32 cellular contexts compared by ENCODE assay signal in genomic region chr17:60401819-60402218, GRCh38. TPM values are rescaled to one million over a fixed set of nuclear protein-coding genes. Genes with fewer than 3 reads are reported as not detected.
"Had no signal": no experiment of that assay in that cellular context is flagged by ENCODE, and none has a peak within 500 bp of the region (broad histone marks: within the 10 kb centered on the region; RNA-seq: fewer than 3 reads in every experiment).

No MANE protein-coding gene starts in this region.

- H3K27me3 Mint-ChIP-seq: stimulated activated memory B cell treated with anti-CD40 and anti-IgM and Interleukin-4, amounts not matched to agents 10 μg/mL and 1 μg/mL and 100 μg/mL, for 72 hours; stimulated activated naive B cell treated with anti-CD40 and anti-IgM and Interleukin-4, amounts not matched to agents 10 μg/mL and 1 μg/mL and 100 μg/mL, for 72 hours; stimulated activated naive CD8-positive, alpha-beta T cell treated with anti-CD3 and anti-CD28 coated beads, Interleukin-15, Interleukin-2, amounts not matched to agents 100 ng/mL and 50 ng/mL, for 24 hours had no signal

- H3K4me1 ChIP-seq: stomach, suprapubic skin, testis, thyroid gland, tibial artery, tibial nerve, transverse colon, upper lobe of left lung, uterus, vagina had no signal

- H3K27ac ChIP-seq: stomach, suprapubic skin, testis, thoracic aorta, thyroid gland, tibial artery, tibial nerve, transverse colon, upper lobe of left lung, upper lobe of right lung, uterus, vagina had no signal

- H3K9me3 Mint-ChIP-seq: stimulated activated effector memory CD8-positive, alpha-beta T cell treated with anti-CD3 and anti-CD28 coated beads, Interleukin-12 subunit alpha, Interleukin-12 subunit beta, amount 100 ng/mL, for 72 hours; stimulated activated memory B cell treated with anti-CD40 and anti-IgM and Interleukin-4, amounts not matched to agents 10 μg/mL and 1 μg/mL and 100 μg/mL, for 72 hours; stimulated activated naive B cell treated with anti-CD40 and anti-IgM and Interleukin-4, amounts not matched to agents 10 μg/mL and 1 μg/mL and 100 μg/mL, for 72 hours; stimulated activated naive CD8-positive, alpha-beta T cell treated with anti-CD3 and anti-CD28 coated beads, Interleukin-15, amount 100 ng/mL, for 72 hours; stimulated activated naive CD8-positive, alpha-beta T cell treated with anti-CD3 and anti-CD28 coated beads, Interleukin-15, Interleukin-2, amounts not matched to agents 100 ng/mL and 50 ng/mL, for 24 hours; type B pancreatic cell had no signal

- H3K27me3 ChIP-seq: suprapubic skin, testis, thyroid gland, tibial artery, tibial nerve, transverse colon, upper lobe of left lung, upper lobe of right lung, uterus, vagina had no signal

- H3K27ac Mint-ChIP-seq: stimulated activated memory B cell treated with anti-CD40 and anti-IgM and Interleukin-4, amounts not matched to agents 10 μg/mL and 1 μg/mL and 100 μg/mL, for 72 hours; stimulated activated naive B cell treated with anti-CD40 and anti-IgM and Interleukin-4, amounts not matched to agents 10 μg/mL and 1 μg/mL and 100 μg/mL, for 72 hours; stimulated activated naive CD8-positive, alpha-beta T cell treated with anti-CD3 and anti-CD28 coated beads, Interleukin-15, amount 100 ng/mL, for 72 hours; stimulated activated naive CD8-positive, alpha-beta T cell treated with anti-CD3 and anti-CD28 coated beads, Interleukin-15, Interleukin-2, amounts not matched to agents 100 ng/mL and 50 ng/mL, for 24 hours; type B pancreatic cell had no signal

- H3K9me3 ChIP-seq: stomach, suprapubic skin, testis, thoracic aorta, thyroid gland, tibial artery, tibial nerve, transverse colon, upper lobe of left lung, upper lobe of right lung, uterus, vagina had no signal

- H3K36me3 ChIP-seq: stomach, suprapubic skin, thoracic aorta, thyroid gland, tibial artery, tibial nerve, transverse colon, upper lobe of left lung, upper lobe of right lung, uterus, vagina had no signal

- H3K4me3 ChIP-seq: stomach, suprapubic skin, testis, thoracic aorta, thyroid gland, tibial artery, tibial nerve, transverse colon, upper lobe of left lung, upper lobe of right lung, uterus, vagina had no signal

- H3K4me3 Mint-ChIP-seq: stimulated activated effector memory CD8-positive, alpha-beta T cell treated with anti-CD3 and anti-CD28 coated beads, Interleukin-12 subunit alpha, Interleukin-12 subunit beta, amount 100 ng/mL, for 72 hours; stimulated activated memory B cell treated with anti-CD40 and anti-IgM and Interleukin-4, amounts not matched to agents 10 μg/mL and 1 μg/mL and 100 μg/mL, for 72 hours; stimulated activated naive B cell treated with anti-CD40 and anti-IgM and Interleukin-4, amounts not matched to agents 10 μg/mL and 1 μg/mL and 100 μg/mL, for 72 hours; stimulated activated naive CD8-positive, alpha-beta T cell treated with anti-CD3 and anti-CD28 coated beads, Interleukin-15, amount 100 ng/mL, for 72 hours; stimulated activated naive CD8-positive, alpha-beta T cell treated with anti-CD3 and anti-CD28 coated beads, Interleukin-15, Interleukin-2, amounts not matched to agents 100 ng/mL and 50 ng/mL, for 24 hours; type B pancreatic cell had no signal

- H3K36me3 Mint-ChIP-seq: stimulated activated effector memory CD8-positive, alpha-beta T cell treated with anti-CD3 and anti-CD28 coated beads, Interleukin-12 subunit alpha, Interleukin-12 subunit beta, amount 100 ng/mL, for 72 hours; stimulated activated memory B cell treated with anti-CD40 and anti-IgM and Interleukin-4, amounts not matched to agents 10 μg/mL and 1 μg/mL and 100 μg/mL, for 72 hours; stimulated activated naive B cell treated with anti-CD40 and anti-IgM and Interleukin-4, amounts not matched to agents 10 μg/mL and 1 μg/mL and 100 μg/mL, for 72 hours; type B pancreatic cell had no signal

- ATAC-seq: stimulated activated effector memory CD8-positive, alpha-beta T cell treated with anti-CD3 and anti-CD28 coated beads, Interleukin-12 subunit alpha, Interleukin-12 subunit beta, amount 100 ng/mL, for 72 hours; stimulated activated memory B cell treated with anti-CD40 and anti-IgM and Interleukin-4, amounts not matched to agents 10 μg/mL and 1 μg/mL and 100 μg/mL, for 72 hours; stimulated activated naive B cell treated with anti-CD40 and anti-IgM and Interleukin-4, amounts not matched to agents 10 μg/mL and 1 μg/mL and 100 μg/mL, for 72 hours; stimulated activated naive CD8-positive, alpha-beta T cell treated with anti-CD3 and anti-CD28 coated beads, Interleukin-15, amount 100 ng/mL, for 72 hours; stimulated activated naive CD8-positive, alpha-beta T cell treated with anti-CD3 and anti-CD28 coated beads, Interleukin-15, Interleukin-2, amounts not matched to agents 100 U/mL and 50 U/mL, for 24 hours; upper lobe of right lung had no signal

- DNase-seq: stimulated activated CD4-positive, alpha-beta T cell treated with anti-CD3 and anti-CD28 coated beads, Interleukin-2, amount 100 ng/mL, for 48 hours; stimulated activated CD4-positive, alpha-beta T cell treated with anti-CD3 and anti-CD28 coated beads, Interleukin-4, amount 100 ng/mL, for 1 hour; stimulated activated CD4-positive, alpha-beta T cell treated with anti-CD3 and anti-CD28 coated beads, Interleukin-4, amount 100 ng/mL, for 24 hours; stimulated activated CD4-positive, alpha-beta T cell treated with anti-CD3 and anti-CD28 coated beads, Interleukin-4, amount 100 ng/mL, for 4 hours; stimulated activated CD8-positive, alpha-beta memory T cell treated with anti-CD3 and anti-CD28 coated beads, Interleukin-4, amount 100 ng/mL, for 48 hours; stimulated activated naive B cell treated with anti-CD40 and anti-IgM and Interleukin-4, amounts not matched to agents 10 μg/mL and 1 μg/mL and 100 μg/mL, for 72 hours; stimulated activated naive CD4-positive, alpha-beta T cell; stimulated activated naive CD4-positive, alpha-beta T cell treated with Interleukin-2 at 50 U/mL for 16 hours; stimulated activated naive CD8-positive, alpha-beta T cell treated with anti-CD3 and anti-CD28 coated beads, Interleukin-15, amount 100 ng/mL, for 72 hours; stimulated activated naive CD8-positive, alpha-beta T cell treated with anti-CD3 and anti-CD28 coated beads, Interleukin-15, Interleukin-2, amounts not matched to agents 100 U/mL and 50 U/mL, for 24 hours; stomach; substantia nigra; testis; thyroid gland; tibial artery; transverse colon; trophoblast cell; upper lobe of left lung; upper lobe of right lung; uterus had no signal

RNA-seq across cellular contexts. Expression of gene CHCT1, which starts 20.5 kb away (rescaled TPM):
- total RNA-seq: stomach, subcutaneous adipose tissue, suprapubic skin, temporal lobe, thoracic aorta, thyroid gland, tibial nerve, transverse colon, upper lobe of right lung, ureter, urinary bladder, uterus, vagina had no signal
- polyA plus RNA-seq: stomach had no signal
